18 cellular contexts compared by ENCODE assay signal in the genomic region with DNA sequence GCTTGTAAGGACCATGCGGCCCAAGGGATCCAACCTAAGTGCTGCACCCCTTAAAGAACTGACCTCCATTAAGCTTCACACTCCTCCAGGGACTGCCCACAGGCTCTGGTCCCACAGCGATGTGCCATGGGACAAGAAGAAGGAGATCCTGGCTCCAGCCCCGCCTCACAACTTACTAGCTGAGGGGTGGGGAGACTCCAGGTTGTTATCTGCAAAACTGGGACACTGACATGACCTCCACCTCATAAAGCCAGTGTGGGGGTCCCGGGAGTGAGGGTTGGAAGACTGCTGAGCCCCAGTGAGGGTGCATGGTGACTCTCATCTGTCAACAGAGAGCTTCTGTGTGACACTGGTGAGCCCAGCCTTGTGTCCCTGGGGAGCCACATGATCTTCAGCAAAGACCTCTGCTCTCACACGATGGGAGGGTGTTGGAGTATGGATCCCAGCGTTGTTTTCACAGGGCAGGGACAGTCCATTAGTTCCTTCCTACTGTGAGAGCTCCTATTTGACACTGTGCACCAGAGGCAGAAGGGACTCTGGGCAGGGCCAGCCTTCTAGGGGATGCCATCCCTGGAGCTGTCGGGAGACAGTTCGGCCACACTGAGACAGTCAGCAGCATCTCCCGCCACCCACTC.
"Had no signal": no experiment of that assay in that cellular context is flagged by ENCODE, and none has a peak within 500 bp of the region (broad histone marks: within the 10 kb centered on the region; RNA-seq: fewer than 3 reads in every experiment).

No MANE protein-coding gene starts in this region.

- ATAC-seq: foreskin keratinocyte, sciatic nerve had no signal

- H3K4me3 Mint-ChIP-seq: naive B cell, nephron, type B pancreatic cell had no signal

- H3K4me3 ChIP-seq: colonic mucosa, psoas muscle, uterus had no signal

- H3K36me3 ChIP-seq: colonic mucosa, neutrophil, uterus had no signal

- H3K9me3 Mint-ChIP-seq: nephron had no signal

- H3K9me3 ChIP-seq: colonic mucosa, neutrophil, psoas muscle, uterus had no signal

- H3K27ac Mint-ChIP-seq: nephron, type B pancreatic cell had no signal

- H3K27me3 Mint-ChIP-seq: naive B cell, type B pancreatic cell had no signal

- H3K4me1 ChIP-seq: colonic mucosa, foreskin keratinocyte, psoas muscle, uterus had no signal

- H3K4me1 Mint-ChIP-seq: naive B cell, nephron had no signal

- DNase-seq: colonic mucosa; dermis blood vessel endothelial cell; erythroblast; foreskin keratinocyte; kidney glomerular epithelial cell; mesendoderm; naive B cell; psoas muscle; retina; stimulated activated CD4-positive, alpha-beta T cell treated with anti-CD3 and anti-CD28 coated beads, Interleukin-2, amount 100 ng/mL, for 24 hours; stimulated activated CD4-positive, alpha-beta T cell treated with anti-CD3 and anti-CD28 coated beads, Interleukin-4, amount 100 ng/mL, for 4 hours; stimulated activated naive CD4-positive, alpha-beta T cell treated with Interleukin-2 at 50 U/mL for 16 hours; uterus had no signal

- FAIRE-seq: endothelial cell of umbilical vein had no signal

- H3K27me3 ChIP-seq: colonic mucosa, foreskin keratinocyte, neutrophil, uterus had no signal

- H3K27ac ChIP-seq: colonic mucosa, foreskin keratinocyte, neutrophil, psoas muscle, uterus had no signal
